8 cellular contexts compared by ENCODE assay signal in the genomic region with DNA sequence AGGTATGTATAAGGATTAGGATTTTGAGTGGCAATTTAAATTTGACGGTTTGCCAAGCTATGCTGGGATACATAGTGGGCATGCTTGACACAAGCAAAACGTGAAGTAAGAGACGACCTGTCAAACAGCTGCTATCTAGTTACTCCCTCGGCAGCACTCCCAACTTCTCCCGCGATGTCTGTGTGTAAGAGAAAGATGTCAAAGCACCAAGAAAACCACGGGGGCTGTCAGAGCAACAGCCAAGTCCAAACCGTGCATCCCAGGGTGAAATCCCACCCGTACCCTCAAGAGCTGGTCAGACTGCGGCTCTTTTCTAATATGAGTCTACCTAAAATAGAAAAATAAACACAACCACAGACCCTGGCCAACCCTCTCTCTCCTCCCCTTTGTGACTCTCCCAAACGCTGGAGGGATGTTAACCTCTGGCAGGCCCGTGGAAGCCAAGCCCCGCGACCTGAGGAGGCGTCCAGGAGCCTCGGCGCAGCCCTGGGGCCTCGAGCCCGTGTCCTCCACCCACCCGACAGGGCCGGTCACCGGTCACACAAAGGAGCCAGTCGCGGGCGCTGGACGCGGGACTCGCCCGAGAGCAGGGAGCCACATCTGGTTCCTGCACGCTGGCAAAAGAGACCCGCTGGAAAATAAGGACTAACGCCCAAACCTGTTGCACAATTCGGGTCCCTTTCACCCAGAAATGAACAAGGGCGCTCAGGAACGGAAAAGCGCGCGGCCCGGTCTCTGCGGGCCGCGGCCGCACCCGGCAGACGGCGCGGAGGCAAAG. TPM values are rescaled to one million over a fixed set of nuclear protein-coding genes. Genes with fewer than 3 reads are reported as not detected.
A peak's percentile ranks its signal among the peaks of the same experiment; 100 is the strongest.
DNase-seq lines count a peak whose midpoint lies in the region; ATAC-seq, FAIRE-seq and TF ChIP-seq lines count a peak whose summit lies in the region.

No MANE protein-coding gene starts in this region.

- H3K79me1 ChIP-seq in mesenchymal stem cell (replicated peaks; ENCODE audit: low read length, poor library complexity, severe bottlenecking): no peaks in the 10 kb centered on the region

- FAIRE-seq in endothelial cell of umbilical vein (lab: Jason Lieb, UNC): no peak

- peak overlapping the region; percentile 64 for H3K9ac ChIP-seq in endothelial cell of umbilical vein (replicated peaks; ENCODE audit: extremely low read depth, insufficient read depth, low read length)
- H3K9ac ChIP-seq in mesenchymal stem cell (ENCODE audit: low read length): peak overlapping the region; percentile 94

- H3K14ac ChIP-seq in mesenchymal stem cell (ENCODE audit: low read length in 2 of 2): peak overlapping the region; percentile 68 to 93

- peak; percentile 36 for ATAC-seq in activated CD4-positive, alpha-beta T cell treated with anti-CD3 and anti-CD28 coated beads for 36 hours

- no peaks in the 10 kb centered on the region for H3K36me3 Mint-ChIP-seq in activated CD4-positive, alpha-beta T cell treated with anti-CD3 and anti-CD28 coated beads for 36 hours (ENCODE audit: low read depth)
- no peaks in the 10 kb centered on the region for H3K36me3 Mint-ChIP-seq in HFFc6 (ENCODE audit: low read depth)
- peaks cover 6% of the 10 kb centered on the region for H3K36me3 Mint-ChIP-seq in activated CD4-positive, alpha-beta T cell treated with anti-CD3 and anti-CD28 coated beads, Interleukin-2, amount 10 ng/mL, durations not matched to agents 24 days and 14 days (ENCODE audit: low read depth)

- H3K4me2 ChIP-seq in endothelial cell of umbilical vein (ENCODE audit: insufficient read depth, low read length) (peak overlapping the region; percentile 75), mesenchymal stem cell (ENCODE audit: low read length, poor library complexity, severe bottlenecking) (peak overlapping the region; percentile 90)

- peaks cover 22% of the 10 kb centered on the region for H3K4me1 ChIP-seq in endothelial cell of umbilical vein (ENCODE audit: control insufficient read depth, extremely low read depth, insufficient read depth, low read length)
- H3K4me1 ChIP-seq in mesenchymal stem cell (ENCODE audit: control insufficient read depth, insufficient read depth, low read depth, low read length): no peaks in the 10 kb centered on the region

- H3K27ac ChIP-seq in endothelial cell of umbilical vein (ENCODE audit: insufficient read depth, low read depth, low read length) (peak overlapping the region; percentile 31), mesenchymal stem cell (ENCODE audit: low read length, poor library complexity, severe bottlenecking) (no peak overlapping the region), substantia nigra (ENCODE audit: low read depth, low read length, poor library complexity, severe bottlenecking) (peak overlapping the region; percentile 82)

- H3K4me1 Mint-ChIP-seq in activated CD4-positive, alpha-beta T cell treated with anti-CD3 and anti-CD28 coated beads for 36 hours: peaks cover 20% of the 10 kb centered on the region
- peaks cover 57% of the 10 kb centered on the region for H3K4me1 Mint-ChIP-seq in HFFc6 (ENCODE audit: low read depth)
- H3K4me1 Mint-ChIP-seq in activated CD4-positive, alpha-beta T cell treated with anti-CD3 and anti-CD28 coated beads, Interleukin-2, amount 10 ng/mL, durations not matched to agents 24 days and 14 days: peaks cover 27% of the 10 kb centered on the region

- TF ChIP-seq POLR2A in NB4 (IDR thresholded peaks at IDR 0.05; ENCODE audit: extremely low read depth, insufficient read length) (no peak), endothelial cell of umbilical vein (IDR thresholded peaks at IDR 0.05; ENCODE audit: low read depth, low read length) (no peak)

- H3K36me3 ChIP-seq in endothelial cell of umbilical vein (ENCODE audit: control insufficient read depth in 2 of 2, extremely low read depth in 1 of 2, insufficient read depth in 2 of 2, low read length in 2 of 2) (no peaks in the 10 kb centered on the region), mesenchymal stem cell (ENCODE audit: control insufficient read depth in 1 of 2, insufficient read depth in 2 of 2, low read depth in 1 of 2, low read length in 2 of 2) (no peaks in the 10 kb centered on the region)

- H3K9me3 Mint-ChIP-seq in activated CD4-positive, alpha-beta T cell treated with anti-CD3 and anti-CD28 coated beads for 36 hours (ENCODE audit: low read depth): no peaks in the 10 kb centered on the region
- no peaks in the 10 kb centered on the region for H3K9me3 Mint-ChIP-seq in HFFc6
- no peaks in the 10 kb centered on the region for H3K9me3 Mint-ChIP-seq in activated CD4-positive, alpha-beta T cell treated with anti-CD3 and anti-CD28 coated beads, Interleukin-2, amount 10 ng/mL, durations not matched to agents 24 days and 14 days

- CTCF ChIA-PET in activated CD4-positive, alpha-beta T cell treated with anti-CD3 and anti-CD28 coated beads for 36 hours (lab: Charles Lee): interaction anchor here (0.6 to 1.4 kb wide), 5 partner anchors 9 to 153 kb away, joined by 3 to 5 read pairs (median 3); no protein-coding TSS in a partner anchor
- CTCF ChIA-PET in endothelial cell of umbilical vein (lab: Charles Lee): interaction anchor here (0.6 to 1.8 kb wide), 2 partner anchors 9 to 45 kb away, joined by 3 to 5 read pairs; no protein-coding TSS in a partner anchor

- H3K27me3 ChIP-seq in endothelial cell of umbilical vein (ENCODE audit: control insufficient read depth in 2 of 2, insufficient read depth in 2 of 2, low read length in 2 of 2): no peaks in the 10 kb centered on the region
- no peaks in the 10 kb centered on the region for H3K27me3 ChIP-seq in mesenchymal stem cell (ENCODE audit: control insufficient read depth in 1 of 2, insufficient read depth in 1 of 2, low read length in 2 of 2)

- peaks cover 20% of the 10 kb centered on the region for H3K27me3 Mint-ChIP-seq in activated CD4-positive, alpha-beta T cell treated with anti-CD3 and anti-CD28 coated beads for 36 hours
- peaks cover 2% of the 10 kb centered on the region for H3K27me3 Mint-ChIP-seq in HFFc6 (ENCODE audit: insufficient read depth)
- H3K27me3 Mint-ChIP-seq in activated CD4-positive, alpha-beta T cell treated with anti-CD3 and anti-CD28 coated beads, Interleukin-2, amount 10 ng/mL, durations not matched to agents 24 days and 14 days: peaks cover 44% of the 10 kb centered on the region

- H3K4me3 ChIP-seq in NB4 (ENCODE audit: low read depth, low read length) (peak overlapping the region; percentile 52), endothelial cell of umbilical vein (replicated peaks in 1 of 3; ENCODE audit: insufficient read depth in 1 of 3, low read depth in 1 of 3, low read length in 3 of 3) (peak overlapping the region; percentile 68 to 85 (median 76)), mesenchymal stem cell (ENCODE audit: insufficient read depth in 1 of 2, low read depth in 1 of 2, low read length in 2 of 2) (peak overlapping the region; percentile 90 to 93)

- peak overlapping the region; percentile 87 for H2BK120ac ChIP-seq in mesenchymal stem cell (ENCODE audit: low read depth, low read length)

- H4K8ac ChIP-seq in mesenchymal stem cell (ENCODE audit: low read length): peak overlapping the region; percentile 76

- H3K9me3 ChIP-seq in endothelial cell of umbilical vein (replicated peaks; ENCODE audit: control insufficient read depth, insufficient read depth, low read length) (no peaks in the 10 kb centered on the region), mesenchymal stem cell (ENCODE audit: control insufficient read depth, low read length) (no peaks in the 10 kb centered on the region)

- peak overlapping the region; percentile 48 for H3K27ac Mint-ChIP-seq in activated CD4-positive, alpha-beta T cell treated with anti-CD3 and anti-CD28 coated beads for 36 hours
- peak overlapping the region; percentile 89 for H3K27ac Mint-ChIP-seq in HFFc6
- H3K27ac Mint-ChIP-seq in activated CD4-positive, alpha-beta T cell treated with anti-CD3 and anti-CD28 coated beads, Interleukin-2, amount 10 ng/mL, durations not matched to agents 24 days and 14 days: peak overlapping the region; percentile 88

- H4K91ac ChIP-seq in mesenchymal stem cell (ENCODE audit: low read length): peak overlapping the region; percentile 57

- no peak overlapping the region for H2AK5ac ChIP-seq in mesenchymal stem cell (ENCODE audit: low read length, severe bottlenecking)

- POLR2A ChIA-PET in activated CD4-positive, alpha-beta T cell treated with anti-CD3 and anti-CD28 coated beads for 36 hours (lab: Charles Lee): no interaction called here
- POLR2A ChIA-PET in endothelial cell of umbilical vein (lab: Charles Lee): no interaction called here

- H3K4me3 Mint-ChIP-seq in activated CD4-positive, alpha-beta T cell treated with anti-CD3 and anti-CD28 coated beads for 36 hours: peak overlapping the region; percentile 80
- peak overlapping the region; percentile 94 for H3K4me3 Mint-ChIP-seq in HFFc6
- H3K4me3 Mint-ChIP-seq in activated CD4-positive, alpha-beta T cell treated with anti-CD3 and anti-CD28 coated beads, Interleukin-2, amount 10 ng/mL, durations not matched to agents 24 days and 14 days: peak overlapping the region; percentile 91

- H3K9me1 ChIP-seq in endothelial cell of umbilical vein (replicated peaks; ENCODE audit: control insufficient read depth, extremely low read depth, insufficient read depth, low read length): no peaks in the 10 kb centered on the region

- peaks cover 5% of the 10 kb centered on the region for H4K20me1 ChIP-seq in endothelial cell of umbilical vein (replicated peaks; ENCODE audit: control insufficient read depth, extremely low read depth, insufficient read depth, low read length)

- intact Hi-C loops in activated CD4-positive, alpha-beta T cell treated with anti-CD3 and anti-CD28 coated beads for 36 hours (cut with DNase I, micrococcal nuclease): loop anchor here (2.0 to 10.0 kb wide), 3 partner anchors 25 to 741 kb away; a partner anchor contains a TSS
- intact Hi-C loops in activated CD4-positive, alpha-beta T cell treated with anti-CD3 and anti-CD28 coated beads, Interleukin-2, amount 10 ng/mL, durations not matched to agents 24 days and 14 days (cut with micrococcal nuclease): loop anchor here (1.0 to 10.0 kb wide), 4 partner anchors 11 to 849 kb away; no protein-coding TSS in a partner anchor
- intact Hi-C loops in endothelial cell of umbilical vein (cut with micrococcal nuclease): loop anchor here (1.0 to 5.0 kb wide), 4 partner anchors 23 to 781 kb away; a partner anchor contains a TSS

- no peak for TF ChIP-seq CTCF in HFFc6 (IDR thresholded peaks at IDR 0.05)
- no peak for TF ChIP-seq CTCF in NB4 (IDR thresholded peaks at IDR 0.05; ENCODE audit: low read depth, low read length)
- TF ChIP-seq CTCF in endothelial cell of umbilical vein (IDR thresholded peaks at IDR 0.05; ENCODE audit: extremely low read depth in 1 of 2, insufficient read depth in 1 of 2, low read depth in 1 of 2, low read length in 2 of 2): no peak

- H3K23ac ChIP-seq in mesenchymal stem cell (ENCODE audit: low read length in 2 of 2): peak overlapping the region in 1 of 2 experiments; percentile 67

- H3K4ac ChIP-seq in mesenchymal stem cell (ENCODE audit: low read depth in 1 of 2, low read length in 2 of 2): peak overlapping the region; percentile 57 to 79

- WGBS in mesenchymal stem cell: under 1% methylated on average over 44 of the region's 47 CpGs

- peaks cover 51% of the 10 kb centered on the region for H3K79me2 ChIP-seq in endothelial cell of umbilical vein (ENCODE audit: control insufficient read depth, insufficient read depth, low read length)

- dilution Hi-C loops in endothelial cell of umbilical vein (cut with MboI; ENCODE audit: extremely low pct_ligation_motif_present, low sequenced_read_pairs): no loop called here

- DNase-seq in activated CD4-positive, alpha-beta T cell treated with anti-CD3 and anti-CD28 coated beads for 36 hours: peak; percentile 38
- DNase-seq in activated CD4-positive, alpha-beta T cell treated with anti-CD3 and anti-CD28 coated beads for 1 hour: no peak
- peak; percentile 41 for DNase-seq in HFFc6
- DNase-seq in NB4 (ENCODE audit: low read depth): peak; percentile 39
- peak; percentile 77 for DNase-seq in activated CD4-positive, alpha-beta T cell treated with anti-CD3 and anti-CD28 coated beads, Interleukin-2, amount 10 ng/mL, durations not matched to agents 24 days and 14 days
- DNase-seq in endothelial cell of umbilical vein (ENCODE audit: low read depth, low spot score): peak; percentile 65
- peak; percentile 69 for DNase-seq in mesenchymal stem cell
- DNase-seq in substantia nigra (lab: John Stamatoyannopoulos, UW): peak in 39 of 49 donors; percentile 14 to 76 (median 39)

- H2BK15ac ChIP-seq in mesenchymal stem cell (ENCODE audit: low read depth, poor library complexity, severe bottlenecking): no peak overlapping the region

- peak overlapping the region; percentile 69 to 87 for H3K18ac ChIP-seq in mesenchymal stem cell (ENCODE audit: low read depth in 1 of 2, low read length in 2 of 2)

- H2BK5ac ChIP-seq in mesenchymal stem cell (ENCODE audit: low read depth, low read length, poor library complexity, severe bottlenecking): peak overlapping the region; percentile 51

- BruUV-seq in endothelial cell of umbilical vein (replicated peaks; lab: Mats Ljungman, UMichigan): TSS peak; percentile 62

- H2AFZ ChIP-seq in endothelial cell of umbilical vein (ENCODE audit: low read depth, low read length) (peak overlapping the region; percentile 71), mesenchymal stem cell (ENCODE audit: low read depth, low read length) (peak overlapping the region; percentile 88)

- H2BK12ac ChIP-seq in mesenchymal stem cell (ENCODE audit: low read length in 2 of 2): peak overlapping the region in 1 of 2 experiments; percentile 70

RNA-seq across cellular contexts. Expression of a gene that starts 1.0 kb away (rescaled TPM):
- total RNA-seq in activated CD4-positive, alpha-beta T cell treated with anti-CD3 and anti-CD28 coated beads for 36 hours: 1 to 10 TPM; 9.4 to 9.6 TPM
- 10 to 100 TPM; 19.7 to 26.6 (median 24.3) TPM for total RNA-seq in HFFc6 (2021; fragmentation: NEBNext Ultra II Directional; extraction: Animal tissue kit (Norgen Biotek cat#: 25700))
- 12.3 and 13.4 TPM in 2 replicates for total RNA-seq in activated CD4-positive, alpha-beta T cell treated with anti-CD3 and anti-CD28 coated beads, Interleukin-2, amount 10 ng/mL, durations not matched to agents 24 days and 14 days
- 72.4 and 79.9 TPM in 2 replicates for total RNA-seq in endothelial cell of umbilical vein
- 7.9 and 9.8 TPM in 2 replicates for polyA plus RNA-seq in endothelial cell of umbilical vein
- polyA plus RNA-seq in endothelial cell of umbilical vein (2011; cell fraction: cytosol; rRNA removed): 19.7 and 22.6 TPM in 2 replicates
- polyA plus RNA-seq in endothelial cell of umbilical vein (2011; cell fraction: nucleus; rRNA removed): 34.9 and 37.8 TPM in 2 replicates
- 58.4 and 92.7 TPM in 2 replicates for polyA plus RNA-seq in endothelial cell of umbilical vein (2012)
- 43.9 and 51.8 TPM in 2 replicates for polyA minus RNA-seq in endothelial cell of umbilical vein
- polyA minus RNA-seq in endothelial cell of umbilical vein (2011; cell fraction: cytosol; rRNA and poly(A)+ RNA removed): 5.8 TPM
- 60.9 and 82.0 TPM in 2 replicates for polyA minus RNA-seq in endothelial cell of umbilical vein (2011; cell fraction: nucleus; rRNA and poly(A)+ RNA removed)
- 28.8 TPM for polyA plus RNA-seq in mesenchymal stem cell (2013, experiment 1 of 2)
- 29.6 TPM for polyA plus RNA-seq in mesenchymal stem cell (2013, experiment 2 of 2)
